23 cellular contexts compared by ENCODE assay signal in genomic region chr19:7478843-7479227, GRCh38. TPM values are rescaled to one million over a fixed set of nuclear protein-coding genes. Genes with fewer than 3 reads are reported as not detected.
DNase-seq lines count a peak whose midpoint lies in the region; ATAC-seq, FAIRE-seq and TF ChIP-seq lines count a peak whose summit lies in the region.
"Had no signal": no experiment of that assay in that cellular context is flagged by ENCODE, and none has a peak within 500 bp of the region (broad histone marks: within the 10 kb centered on the region; RNA-seq: fewer than 3 reads in every experiment).

No MANE protein-coding gene starts in this region.

- POLR2A ChIA-PET in SK-N-SH (lab: Yijun Ruan, JAX): no interaction called here

- no peak for FAIRE-seq in kidney (lab: Jason Lieb, UNC)

- DNase-seq in SK-N-SH (peak; percentile 29), trophoblast cell (no peak), kidney (no peak)
- DNase-seq in central memory CD8-positive, alpha-beta T cell (ENCODE audit: low spot score in 2 of 2): no peak
- DNase-seq in effector CD8-positive, alpha-beta T cell (lab: John Stamatoyannopoulos, UW): no peak
- DNase-seq: AML-193; C1 segment of cervical spinal cord; GF-D8; H9; NCI-H1092 treated with DMSO at 0.1 percent for 48 hours; NCI-H1436 treated with DMSO at 0.1 percent for 48 hours; NCI-H2029; NCI-H510A treated with DMSO at 0.1 percent for 48 hours; NCI-H774; NK-92 treated with Interleukin-12 subunit alpha and Interleukin-12 subunit beta, amount 100 ng/mL, for 24 hours; Peyer's patch had no signal

- no peak overlapping the region for H3K4me3 ChIP-seq in SK-N-SH (ENCODE audit: low read depth in 2 of 2, low read length in 1 of 2)
- no peak overlapping the region for H3K4me3 ChIP-seq in trophoblast cell (ENCODE audit: low read depth, low read length)
- no peak overlapping the region for H3K4me3 ChIP-seq in kidney (ENCODE audit: low read length in 2 of 2)
- H3K4me3 ChIP-seq: Peyer's patch had no signal

- no peaks in the 10 kb centered on the region for H4K20me1 ChIP-seq in SK-N-SH (ENCODE audit: insufficient read depth)

- H3K14ac ChIP-seq in trophoblast cell (ENCODE audit: low read length): peak overlapping the region; percentile 89

- H4K8ac ChIP-seq in trophoblast cell (ENCODE audit: low read depth, low read length): peak overlapping the region; percentile 67

- no peaks in the 10 kb centered on the region for H3K9me3 Mint-ChIP-seq in IgD-negative memory B cell
- H3K9me3 Mint-ChIP-seq in central memory CD8-positive, alpha-beta T cell: no peaks in the 10 kb centered on the region
- H3K9me3 Mint-ChIP-seq: CD8-positive, alpha-beta T cell; H9 had no signal

- peak overlapping the region; percentile 59 for H2AK5ac ChIP-seq in trophoblast cell (ENCODE audit: low read length)

- no CpG with 5 or more reads among the region's 9 CpGs for WGBS in SK-N-SH (ENCODE audit: low lambda C conversion rate)
- WGBS in trophoblast cell (ENCODE audit: extremely low coverage, insufficient coverage, insufficient read length): no CpG with 5 or more reads among the region's 9 CpGs

- peak overlapping the region; percentile 86 for H2BK12ac ChIP-seq in trophoblast cell (ENCODE audit: low read length)

- no peak for TF ChIP-seq CTCF in SK-N-SH (IDR thresholded peaks at IDR 0.05)
- no peak for TF ChIP-seq CTCF in kidney (IDR thresholded peaks at IDR 0.05; ENCODE audit: borderline replicate concordance, extremely low read depth, insufficient read depth)

- H3K36me3 ChIP-seq in SK-N-SH (replicated peaks in 1 of 2; ENCODE audit: control insufficient read depth in 1 of 2, insufficient read depth in 2 of 2, low read length in 1 of 2) (no peaks in the 10 kb centered on the region), trophoblast cell (ENCODE audit: control insufficient read depth in 1 of 2, insufficient read depth in 2 of 2, low read length in 2 of 2) (peaks cover 10% of the 10 kb centered on the region in 2 experiments), kidney (ENCODE audit: control insufficient read depth in 1 of 2, insufficient read depth in 2 of 2, low read length in 2 of 2) (no peaks in the 10 kb centered on the region)

- peak overlapping the region in 2 of 3 donors; percentile 39 to 77 for H3K27ac Mint-ChIP-seq in IgD-negative memory B cell
- H3K27ac Mint-ChIP-seq in central memory CD8-positive, alpha-beta T cell (ENCODE audit: low read depth): peak overlapping the region; percentile 59
- H3K27ac Mint-ChIP-seq: CD8-positive, alpha-beta T cell had no signal

- TF ChIP-seq RAD21 in SK-N-SH (IDR thresholded peaks at IDR 0.05; ENCODE audit: low read length): no peak

- H3K9me2 ChIP-seq in SK-N-SH: no peaks in the 10 kb centered on the region

- H3K79me1 ChIP-seq in trophoblast cell (ENCODE audit: low read length): peaks cover 61% of the 10 kb centered on the region

- no peaks in the 10 kb centered on the region for H3K36me3 Mint-ChIP-seq in IgD-negative memory B cell
- peaks cover 33% of the 10 kb centered on the region for H3K36me3 Mint-ChIP-seq in central memory CD8-positive, alpha-beta T cell (ENCODE audit: insufficient read depth)
- H3K36me3 Mint-ChIP-seq: CD8-positive, alpha-beta T cell had no signal

- CTCF ChIA-PET in SK-N-SH (lab: Yijun Ruan, JAX): no interaction called here

- H3K27me3 ChIP-seq in SK-N-SH (ENCODE audit: insufficient read depth) (no peaks in the 10 kb centered on the region), trophoblast cell (ENCODE audit: insufficient read depth, low read length) (no peaks in the 10 kb centered on the region)
- H3K27me3 ChIP-seq: Peyer's patch had no signal

- H3K9ac ChIP-seq in SK-N-SH (no peak overlapping the region), trophoblast cell (ENCODE audit: low read length) (no peak overlapping the region), kidney (ENCODE audit: low read length in 2 of 2) (no peak overlapping the region)
- H3K9ac ChIP-seq: KMS-11 had no signal

- H3K23ac ChIP-seq in trophoblast cell (ENCODE audit: low read length): no peak overlapping the region

- H3K27ac ChIP-seq in SK-N-SH (ENCODE audit: low read depth in 2 of 2, low read length in 1 of 2) (no peak overlapping the region), trophoblast cell (ENCODE audit: low read depth, low read length) (peak overlapping the region; percentile 91), kidney (ENCODE audit: low read depth in 2 of 2, low read length in 2 of 2) (no peak overlapping the region)
- H3K27ac ChIP-seq: 22Rv1, HL-60, KMS-11, Peyer's patch had no signal

- peak overlapping the region; percentile 82 for H3K4ac ChIP-seq in trophoblast cell (ENCODE audit: low read depth, low read length)

- no peak for TF ChIP-seq EP300 in SK-N-SH (IDR thresholded peaks at IDR 0.05; ENCODE audit: borderline replicate concordance in 1 of 2, low read depth in 1 of 2, low read length in 1 of 2)

- ATAC-seq in SK-N-SH treated with all-trans-retinoic acid at 6 μM for 48 hours (no peak), GM19351 (IDR thresholded peaks at IDR 0.05; ENCODE audit: unreplicated experiment) (no peak)
- ATAC-seq in central memory CD8-positive, alpha-beta T cell (replicated peaks; ENCODE audit: extremely low read depth, poor library complexity, severe bottlenecking): no peak
- ATAC-seq: CD8-positive, alpha-beta T cell had no signal

- peak overlapping the region; percentile 34 for H4K12ac ChIP-seq in trophoblast cell (ENCODE audit: low read depth, low read length)

- H3K79me2 ChIP-seq in SK-N-SH (ENCODE audit: insufficient read depth) (no peaks in the 10 kb centered on the region), trophoblast cell (ENCODE audit: control insufficient read depth, insufficient read depth, low read length, poor library complexity) (peaks cover 12% of the 10 kb centered on the region)

- no peak overlapping the region for H3K4me2 ChIP-seq in SK-N-SH
- H3K4me2 ChIP-seq in trophoblast cell (ENCODE audit: low read length): no peak overlapping the region
- H3K4me2 ChIP-seq: KMS-11 had no signal

- no peaks in the 10 kb centered on the region for H3K9me3 ChIP-seq in SK-N-SH
- peaks cover 7% of the 10 kb centered on the region for H3K9me3 ChIP-seq in trophoblast cell (ENCODE audit: insufficient read depth, low read depth, low read length)
- no peaks in the 10 kb centered on the region for H3K9me3 ChIP-seq in kidney (ENCODE audit: control insufficient read depth in 1 of 2, low read length in 2 of 2)
- H3K9me3 ChIP-seq: Peyer's patch had no signal

- intact Hi-C loops in kidney (cut with DNase I): no loop called here

- H3K18ac ChIP-seq in trophoblast cell (ENCODE audit: low read length): peak overlapping the region; percentile 92

- peaks cover 5 to 10% (median 9%) of the 10 kb centered on the region in 3 donors for H3K4me1 Mint-ChIP-seq in IgD-negative memory B cell
- H3K4me1 Mint-ChIP-seq in central memory CD8-positive, alpha-beta T cell: peaks cover 7% of the 10 kb centered on the region

- no peak overlapping the region for H2AFZ ChIP-seq in SK-N-SH (ENCODE audit: low read depth)
- peak overlapping the region; percentile 7 for H2AFZ ChIP-seq in trophoblast cell (ENCODE audit: insufficient read depth, low read length, poor library complexity)

- H4K91ac ChIP-seq in trophoblast cell (ENCODE audit: low read depth, low read length): peak overlapping the region; percentile 96

- H3K27me3 Mint-ChIP-seq in IgD-negative memory B cell: no peaks in the 10 kb centered on the region
- peaks cover 8% of the 10 kb centered on the region for H3K27me3 Mint-ChIP-seq in central memory CD8-positive, alpha-beta T cell

- no peaks in the 10 kb centered on the region for H3F3A ChIP-seq in SK-N-SH (replicated peaks; ENCODE audit: insufficient read depth)

- no peak overlapping the region for H3K4me3 Mint-ChIP-seq in IgD-negative memory B cell
- H3K4me3 Mint-ChIP-seq in central memory CD8-positive, alpha-beta T cell: no peak overlapping the region
- H3K4me3 Mint-ChIP-seq: CD8-positive, alpha-beta T cell; H9 had no signal

- H3K4me1 ChIP-seq in SK-N-SH (ENCODE audit: control insufficient read depth in 1 of 2, insufficient read depth in 2 of 2, low read depth in 1 of 2, low read length in 1 of 2) (peaks cover 0 to 32% of the 10 kb centered on the region in 2 experiments; a peak in 1 of 4 replicates), trophoblast cell (ENCODE audit: control insufficient read depth in 1 of 2, insufficient read depth in 2 of 2, low read length in 2 of 2) (peaks cover 37 to 50% of the 10 kb centered on the region in 2 experiments), kidney (ENCODE audit: control insufficient read depth in 1 of 2, insufficient read depth in 1 of 2, low read depth in 1 of 2, low read length in 2 of 2) (peaks cover 0 to 2% of the 10 kb centered on the region in 2 donors)

- H2BK120ac ChIP-seq in trophoblast cell (ENCODE audit: insufficient read depth, low read length, poor library complexity): peak overlapping the region; percentile 95

- peak overlapping the region; percentile 78 for H2BK5ac ChIP-seq in trophoblast cell (ENCODE audit: low read depth, low read length, poor library complexity)

TF ChIP-seq in SK-N-SH treated with all-trans-retinoic acid at 6 μM for 48 hours, 23 proteins besides CTCF, POLR2A, EP300 and RAD21 (continues in another document):
- TF ChIP-seq ZC3H10 (CRISPR knock-in tag; IDR thresholded peaks at IDR 0.05): no peak

RNA-seq across cellular contexts. Expression of gene PEX11G, which starts 10.0 kb away (rescaled TPM):
- polyA plus RNA-seq in SK-N-SH (2012; rRNA removed) (6.1 and 6.4 TPM in 2 replicates), IgD-negative memory B cell (2.8 TPM), kidney (ENCODE audit: insufficient read depth, low read depth, low replicate concordance) (20.8 TPM)
- polyA plus RNA-seq in SK-N-SH (2012; cell fraction: cytosol; rRNA removed): 3.9 and 5.3 TPM in 2 replicates
- polyA plus RNA-seq in SK-N-SH (2012; cell fraction: nucleus; rRNA removed): 5.7 and 8.6 TPM in 2 replicates
- 0.92 and 0.94 TPM in 2 replicates for polyA plus RNA-seq in trophoblast cell (2013)
- 7.8 TPM for total RNA-seq in kidney
- total RNA-seq: CD8-positive, alpha-beta T cell had no signal

RNA-seq across cellular contexts. Expression of gene ZNF358, which starts 37.1 kb away (rescaled TPM):
- polyA plus RNA-seq in SK-N-SH (2012; rRNA removed): 29.7 and 49.3 TPM in 2 replicates
- 21.6 and 32.0 TPM in 2 replicates for polyA plus RNA-seq in SK-N-SH (2012; cell fraction: cytosol; rRNA removed)
- polyA plus RNA-seq in SK-N-SH (2012; cell fraction: nucleus; rRNA removed): 28.1 and 53.6 TPM in 2 replicates
- polyA plus RNA-seq in IgD-negative memory B cell: 1.3 TPM
- 94.3 and 106 TPM in 2 replicates for polyA plus RNA-seq in trophoblast cell (2013)
- 39.1 TPM for total RNA-seq in kidney
- polyA plus RNA-seq in kidney (ENCODE audit: insufficient read depth, low read depth, low replicate concordance): 79.1 TPM

RNA-seq across cellular contexts. Expression of gene MCOLN1, which starts 43.6 kb away (rescaled TPM):
- polyA plus RNA-seq in SK-N-SH (2012; rRNA removed) (28.4 and 28.9 TPM in 2 replicates), IgD-negative memory B cell (5.2 TPM), kidney (ENCODE audit: insufficient read depth, low read depth, low replicate concordance) (25.7 TPM)
- polyA plus RNA-seq in SK-N-SH (2012; cell fraction: cytosol; rRNA removed): 10.6 and 12.9 TPM in 2 replicates
- polyA plus RNA-seq in SK-N-SH (2012; cell fraction: nucleus; rRNA removed): 65.9 and 69.2 TPM in 2 replicates
- 26.7 and 29.7 TPM in 2 replicates for polyA plus RNA-seq in trophoblast cell (2013)
- total RNA-seq in kidney: 24.0 TPM

RNA-seq across cellular contexts. Expression of gene PNPLA6, which starts 56.7 kb away (rescaled TPM):
- polyA plus RNA-seq in SK-N-SH (2012; rRNA removed) (40.5 and 90.5 TPM in 2 replicates), IgD-negative memory B cell (12.5 TPM), kidney (ENCODE audit: insufficient read depth, low read depth, low replicate concordance) (80.9 TPM)
- 24.6 and 35.9 TPM in 2 replicates for polyA plus RNA-seq in SK-N-SH (2012; cell fraction: cytosol; rRNA removed)
- polyA plus RNA-seq in SK-N-SH (2012; cell fraction: nucleus; rRNA removed): 203 and 312 TPM in 2 replicates
- polyA plus RNA-seq in trophoblast cell (2013): 73.4 and 78.6 TPM in 2 replicates
- total RNA-seq in kidney: 101 TPM
